Comparison of ENCODE assay signal across 8 cellular contexts in genomic region chr12:57803317-57803893, GRCh38. TPM values are rescaled to one million over a fixed set of nuclear protein-coding genes. Genes with fewer than 3 reads are reported as not detected.
DNase-seq lines count a peak whose midpoint lies in the region; ATAC-seq and TF ChIP-seq lines count a peak whose summit lies in the region.

No MANE protein-coding gene starts in this region.

- intact Hi-C loops in ovary (cut with DNase I), result no loop called here

- H3K9me3 ChIP-seq in ovary, result no peaks in the 10 kb centered on the region

- TF ChIP-seq CTCF in GM06990 (IDR thresholded peaks at IDR 0.05; ENCODE audit: insufficient read depth, low read length, poor library complexity, severe bottlenecking), result peak; percentile 79
- peak; percentile 84 for TF ChIP-seq CTCF in fibroblast of villous mesenchyme (IDR thresholded peaks at IDR 0.05; ENCODE audit: insufficient read depth, low read depth, low read length)
- TF ChIP-seq CTCF in ovary (IDR thresholded peaks at IDR 0.05), result peak; percentile 49 to 74 (median 50)

- H3K4me1 ChIP-seq in ovary (ENCODE audit: insufficient read depth), result no peaks in the 10 kb centered on the region

- H3K36me3 Mint-ChIP-seq in activated T-cell treated with anti-CD3 and anti-CD28 coated beads, Interleukin-2, amount 50 U/mL, for 4 hours (ENCODE audit: insufficient read depth), result peaks cover 24% of the 10 kb centered on the region

- H3K27me3 ChIP-seq in GM06990 (replicated peaks; ENCODE audit: control insufficient read depth, insufficient read depth, low read length) (no peaks in the 10 kb centered on the region), ovary (no peaks in the 10 kb centered on the region)

- peaks cover 5% of the 10 kb centered on the region for H3K36me3 ChIP-seq in GM06990 (ENCODE audit: control insufficient read depth, insufficient read depth, low read length)
- H3K36me3 ChIP-seq in ovary, result no peaks in the 10 kb centered on the region

- 36 to 41% (median 40%) methylated on average over 9 of the region's 9 CpGs for WGBS in ovary, 3 donors

- no peak for TF ChIP-seq POLR2A in ovary (IDR thresholded peaks at IDR 0.05)

- no peaks in the 10 kb centered on the region for H3K4me1 Mint-ChIP-seq in activated T-cell treated with anti-CD3 and anti-CD28 coated beads, Interleukin-2, amount 50 U/mL, for 4 hours (ENCODE audit: low read depth)

- no peaks in the 10 kb centered on the region for H3K9me3 Mint-ChIP-seq in activated T-cell treated with anti-CD3 and anti-CD28 coated beads, Interleukin-2, amount 50 U/mL, for 4 hours

- H3K4me3 ChIP-seq in GM06990 (replicated peaks; ENCODE audit: low read depth, low read length), result no peak overlapping the region
- H3K4me3 ChIP-seq in fibroblast of villous mesenchyme (ENCODE audit: low read depth, low read length), result no peak overlapping the region
- H3K4me3 ChIP-seq in ovary, result no peak overlapping the region

- H3K4me3 Mint-ChIP-seq in activated T-cell treated with anti-CD3 and anti-CD28 coated beads, Interleukin-2, amount 50 U/mL, for 4 hours, result no peak overlapping the region

- no peaks in the 10 kb centered on the region for H3K27me3 Mint-ChIP-seq in activated T-cell treated with anti-CD3 and anti-CD28 coated beads, Interleukin-2, amount 50 U/mL, for 4 hours (ENCODE audit: low read depth)

- DNase-seq in A172 (ENCODE audit: low spot score), result peak; percentile 59
- no peak for DNase-seq in GM06990 (ENCODE audit: extremely low read depth, insufficient read length)
- peak; percentile 55 for DNase-seq in NCI-H2196 (lab: John Stamatoyannopoulos, UW; ENCODE audit: unreplicated experiment)
- peak; percentile 18 for DNase-seq in activated T-cell treated with anti-CD3 and anti-CD28 coated beads, Interleukin-2, amount 50 U/mL, for 4 hours
- peak; percentile 54 for DNase-seq in fibroblast of villous mesenchyme (ENCODE audit: low read depth)
- peak in 3 of 5 donors; percentile 48 to 69 (median 58) for DNase-seq in ovary

- peak overlapping the region in 1 of 2 donors; percentile 13 for H3K27ac ChIP-seq in ovary

- no peak for TF ChIP-seq EP300 in ovary (IDR thresholded peaks at IDR 0.05)

- ATAC-seq in activated T-cell treated with anti-CD3 and anti-CD28 coated beads, Interleukin-2, amount 50 U/mL, for 4 hours, result peak in 1 of 2 donors; percentile 34
- ATAC-seq in GM21786 (IDR thresholded peaks at IDR 0.05; ENCODE audit: unreplicated experiment) (no peak), HG02840 (IDR thresholded peaks at IDR 0.05; ENCODE audit: low FRiP score, unreplicated experiment) (no peak)

RNA-seq across cellular contexts. Expression of gene AVIL, which starts 15.1 kb away (rescaled TPM):
- 0.41 and 0.98 TPM in 2 replicates for total RNA-seq in A172 (2014; rRNA removed; shearing (Covaris generic))
- total RNA-seq in activated T-cell treated with anti-CD3 and anti-CD28 coated beads, Interleukin-2, amount 50 U/mL, for 4 hours, result under 1 TPM; 0.16 to 0.86 (median 0.24) TPM
- total RNA-seq in fibroblast of villous mesenchyme (2.9 and 4.3 TPM in 2 replicates), ovary (1 to 10 TPM; 1.4 to 5.3 (median 4.7) TPM)
- 1 to 10 TPM; 2.9 to 8.1 TPM for polyA plus RNA-seq in ovary

RNA-seq across cellular contexts. Expression of gene TSFM, which starts 20.8 kb away (rescaled TPM):
- 51.0 and 54.8 TPM in 2 replicates for total RNA-seq in A172 (2014; rRNA removed; shearing (Covaris generic))
- total RNA-seq in activated T-cell treated with anti-CD3 and anti-CD28 coated beads, Interleukin-2, amount 50 U/mL, for 4 hours, result 10 to 100 TPM; 65.0 to 78.5 (median 74.5) TPM
- total RNA-seq in fibroblast of villous mesenchyme (19.0 and 25.5 TPM in 2 replicates), ovary (10 to 100 TPM; 13.2 to 23.0 (median 20.1) TPM)
- polyA plus RNA-seq in ovary, result 10 to 100 TPM; 17.5 to 28.1 TPM

RNA-seq across cellular contexts. Expression of gene EEF1AKMT3, which starts 31.0 kb away (rescaled TPM):
- 3.3 and 7.8 TPM in 2 replicates for total RNA-seq in A172 (2014; rRNA removed; shearing (Covaris generic))
- 1 to 10 TPM; 1.6 to 4.9 (median 2.0) TPM for total RNA-seq in activated T-cell treated with anti-CD3 and anti-CD28 coated beads, Interleukin-2, amount 50 U/mL, for 4 hours
- total RNA-seq in fibroblast of villous mesenchyme (6.9 and 8.1 TPM in 2 replicates), ovary (10 to 100 TPM; 11.0 to 18.0 (median 15.2) TPM)
- polyA plus RNA-seq in ovary, result 10 to 100 TPM; 10.4 to 15.0 TPM

RNA-seq across cellular contexts. Expression of gene METTL1, which starts 31.5 kb away (rescaled TPM):
- total RNA-seq in A172 (2014; rRNA removed; shearing (Covaris generic)), result 4.3 and 5.1 TPM in 2 replicates
- 100 to 1,000 TPM in 2 of 3 donors, 10 to 100 TPM in 1; 98.5 to 105 (median 104) TPM for total RNA-seq in activated T-cell treated with anti-CD3 and anti-CD28 coated beads, Interleukin-2, amount 50 U/mL, for 4 hours
- total RNA-seq in fibroblast of villous mesenchyme (5.2 and 7.4 TPM in 2 replicates), ovary (10 to 100 TPM in 6 of 7 donors, 1 to 10 TPM in 1; 5.7 to 48.6 (median 26.4) TPM)
- 10 to 100 TPM; 10.6 to 29.3 TPM for polyA plus RNA-seq in ovary

RNA-seq across cellular contexts. Expression of gene CYP27B1, which starts 36.5 kb away (rescaled TPM):
- 0.90 and 2.1 TPM in 2 replicates for total RNA-seq in A172 (2014; rRNA removed; shearing (Covaris generic))
- 10 to 100 TPM; 18.4 to 19.6 (median 19.5) TPM for total RNA-seq in activated T-cell treated with anti-CD3 and anti-CD28 coated beads, Interleukin-2, amount 50 U/mL, for 4 hours
- total RNA-seq in fibroblast of villous mesenchyme (0.97 and 3.0 TPM in 2 replicates), ovary (1 to 10 TPM in 4 of 7 donors, under 1 TPM in 3; 0.12 to 2.5 (median 1.0) TPM)
- under 1 TPM; 0.18 to 0.30 TPM for polyA plus RNA-seq in ovary
